ENCODE assay signal across 8 cellular contexts in the genomic region with DNA sequence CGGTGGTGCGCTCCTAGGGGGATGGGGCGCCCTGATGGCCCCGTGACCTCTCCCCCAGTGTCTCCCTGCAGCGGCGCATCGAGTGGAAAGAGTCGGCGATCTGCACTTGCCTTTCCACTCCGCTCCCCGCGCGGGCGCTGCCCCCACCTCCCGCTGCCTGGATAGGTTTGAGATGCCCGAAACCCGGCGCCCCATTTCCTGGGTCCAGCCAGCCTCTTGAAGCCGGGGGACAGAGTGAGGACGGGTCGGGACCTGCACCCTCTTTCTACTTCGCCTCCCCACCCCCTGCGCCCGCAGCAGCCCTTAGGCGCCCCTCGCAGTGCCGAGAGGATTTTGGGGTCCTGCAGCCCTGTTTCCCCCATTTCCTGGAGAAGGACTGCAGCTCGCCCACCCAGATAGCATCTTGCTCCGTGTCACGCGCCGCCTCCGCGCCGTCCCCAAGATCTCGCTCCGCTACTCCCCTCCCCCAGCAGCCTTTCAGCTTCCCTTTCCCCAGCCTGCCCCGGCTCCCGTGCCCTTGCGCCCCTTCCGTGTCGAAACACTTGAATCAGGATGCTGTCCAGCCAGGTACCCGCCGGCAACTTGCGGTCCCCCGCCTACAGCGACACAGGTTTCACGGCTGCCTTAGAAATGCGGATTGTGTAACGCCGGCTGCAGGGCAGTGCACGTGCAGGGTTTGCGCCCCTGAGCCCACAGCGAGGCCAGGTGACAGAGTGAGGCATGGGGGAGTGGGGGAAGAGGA. TPM values are rescaled to one million over a fixed set of nuclear protein-coding genes. Genes with fewer than 3 reads are reported as not detected.
A peak's percentile ranks its signal among the peaks of the same experiment; 100 is the strongest.
DNase-seq lines count a peak whose midpoint lies in the region; ATAC-seq, FAIRE-seq and TF ChIP-seq lines count a peak whose summit lies in the region.

No MANE protein-coding gene starts in this region.

- no peaks in the 10 kb centered on the region for H3K27me3 ChIP-seq in dorsolateral prefrontal cortex
- H3K27me3 ChIP-seq in lower lobe of right lung (ENCODE audit: low read depth), result no peaks in the 10 kb centered on the region

- H3K9me3 ChIP-seq in lower lobe of right lung, result no peaks in the 10 kb centered on the region

- H3K27ac ChIP-seq in dorsolateral prefrontal cortex, result peak overlapping the region; percentile 80 to 97 (median 92)
- H3K27ac ChIP-seq in lower lobe of right lung, result peak overlapping the region; percentile 79

- DNase-seq in D721Med (ENCODE audit: insufficient read length, low spot score) (peak; percentile 22), KBM-7 (peak; percentile 52), dorsolateral prefrontal cortex (peak; percentile 53 to 82 (median 74)), lower lobe of right lung (peak; percentile 84), COR-L47 (lab: John Stamatoyannopoulos, UW) (no peak)
- DNase-seq in activated CD4-positive, alpha-beta T cell treated with anti-CD3 and anti-CD28 coated beads for 48 hours, result peak; percentile 70
- DNase-seq in stimulated activated CD4-positive, alpha-beta T cell treated with anti-CD3 and anti-CD28 coated beads, TNF-alpha, amount 100 ng/mL, for 24 hours (ENCODE audit: low read depth in 3 of 3), result peak in 2 of 3 experiments; percentile 16 to 34

- peak; percentile 22 for ATAC-seq in GM21515 (IDR thresholded peaks at IDR 0.05; ENCODE audit: unreplicated experiment)
- peak; percentile 74 to 79 for ATAC-seq in lower lobe of right lung

- in situ Hi-C loops in KBM-7 (cut with MboI; ENCODE audit: low pct_unique_long_range_greater_than_20kb, low sequenced_read_pairs), result no loop called here

- TF ChIP-seq CTCF in D721Med (IDR thresholded peaks at IDR 0.05; ENCODE audit: insufficient read depth, missing control alignments) (no peak), dorsolateral prefrontal cortex (IDR thresholded peaks at IDR 0.05 in 54 of 56, conservative IDR thresholded peaks at IDR 0.05 in 2 of 56; ENCODE audit: low read depth in 1 of 56, partially characterized antibody in 56 of 56) (peak in 2 of 56 donors; percentile 8 to 19), lower lobe of right lung (IDR thresholded peaks at IDR 0.05) (no peak)

- H3K4me1 ChIP-seq in lower lobe of right lung, result peaks cover 15% of the 10 kb centered on the region

- H3K4me3 ChIP-seq in dorsolateral prefrontal cortex (peak overlapping the region; percentile 52 to 99 (median 93)), lower lobe of right lung (peak overlapping the region; percentile 94)

- H3K36me3 ChIP-seq in lower lobe of right lung, result no peaks in the 10 kb centered on the region

- intact Hi-C loops in dorsolateral prefrontal cortex (cut with DNase I), result loop anchor here (1.0 to 2.0 kb wide), 5 partner anchors 59 to 230 kb away; a partner anchor contains a TSS
- intact Hi-C loops in lower lobe of right lung (cut with DNase I), result no loop called here

- FAIRE-seq in D721Med (lab: Jason Lieb, UNC), result no peak

RNA-seq across cellular contexts. Expression of a gene that starts 0.5 kb away (rescaled TPM):
- total RNA-seq in dorsolateral prefrontal cortex, result 10 to 100 TPM; 32.0 to 78.5 (median 50.8) TPM
- 16.2 TPM for total RNA-seq in lower lobe of right lung

RNA-seq across cellular contexts. Expression of a gene that starts 27.3 kb away (rescaled TPM):
- total RNA-seq in dorsolateral prefrontal cortex, result 1 to 10 TPM in 7 of 120 experiments, under 1 TPM in 5, not detected in 108; 0.23 to 2.8 (median 1.1) TPM
- total RNA-seq in lower lobe of right lung, result 12.0 TPM
